ENCODE assay signal across 24 cellular contexts in the genomic region with DNA sequence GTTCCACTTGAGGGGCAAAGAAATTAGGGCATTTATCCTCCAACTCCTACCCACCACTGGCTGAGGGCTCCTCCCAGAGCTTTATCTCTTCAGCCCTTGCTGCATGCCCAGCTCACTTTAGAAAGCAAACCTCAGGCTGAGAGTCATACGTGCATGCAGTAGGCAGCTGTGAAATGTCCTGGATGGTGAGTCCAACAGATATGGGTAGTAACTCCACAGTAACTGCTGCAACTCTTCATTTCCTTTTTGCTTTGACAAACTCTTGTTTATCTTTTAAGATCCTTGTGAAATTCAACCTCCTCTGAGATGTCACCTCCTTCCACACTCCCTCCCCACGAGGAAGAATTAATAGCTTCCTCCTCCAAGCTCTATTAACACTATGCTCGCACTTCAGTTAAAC.
"Had no signal": no experiment of that assay in that cellular context is flagged by ENCODE, and none has a peak within 500 bp of the region (broad histone marks: within the 10 kb centered on the region; RNA-seq: fewer than 3 reads in every experiment).

No MANE protein-coding gene starts in this region.

- H3K36me3 Mint-ChIP-seq: activated CD4-positive, alpha-beta memory T cell treated with anti-CD3 and anti-CD28 coated beads for 36 hours; activated naive CD8-positive, alpha-beta T cell treated with anti-CD3 and anti-CD28 coated beads, Interleukin-2, amount 10 ng/mL, durations not matched to agents 7 days and 5 days; mesothelial cell of epicardium; natural killer cell; stimulated activated naive B cell treated with anti-CD40 and anti-IgM and Interleukin-4, amounts not matched to agents 10 μg/mL and 1 μg/mL and 100 μg/mL, for 72 hours had no signal

- H3K27me3 ChIP-seq: gastrocnemius medialis, sigmoid colon, transverse colon had no signal

- DNase-seq: activated CD4-positive, alpha-beta memory T cell treated with anti-CD3 and anti-CD28 coated beads for 36 hours; activated CD4-positive, alpha-beta T cell treated with anti-CD3 and anti-CD28 coated beads for 48 hours; activated CD4-positive, CD25-positive, alpha-beta regulatory T cell; activated naive CD4-positive, alpha-beta T cell treated with anti-CD3 and anti-CD28 coated beads for 36 hours; activated naive CD8-positive, alpha-beta T cell treated with anti-CD3 and anti-CD28 coated beads, Interleukin-2, amount 10 ng/mL, durations not matched to agents 7 days and 5 days; activated T-cell treated with anti-CD3 and anti-CD28 coated beads, Interleukin-2, amount 50 U/mL, for 48 hours; amygdala; effector CD4-positive, alpha-beta T cell; gastrocnemius medialis; head of caudate nucleus; left cardiac atrium; lower lobe of right lung; natural killer cell; retina; sigmoid colon; stimulated activated CD4-positive, alpha-beta T cell treated with anti-CD3 and anti-CD28 coated beads, Interleukin-2, amount 100 ng/mL, for 48 hours; stimulated activated CD8-positive, alpha-beta memory T cell treated with anti-CD3 and anti-CD28 coated beads, Interleukin-4, amount 100 ng/mL, for 48 hours; stimulated activated naive B cell treated with anti-CD40 and anti-IgM and Interleukin-4, amounts not matched to agents 10 μg/mL and 1 μg/mL and 100 μg/mL, for 72 hours; SW 1271; T-helper 17 cell; transverse colon had no signal

- H3K4me1 ChIP-seq: gastrocnemius medialis had no signal

- H3K27ac ChIP-seq: gastrocnemius medialis, lower lobe of right lung, neutrophil had no signal

- H3K4me3 ChIP-seq: gastrocnemius medialis, lower lobe of right lung, sigmoid colon, transverse colon had no signal

- H3K36me3 ChIP-seq: gastrocnemius medialis, lower lobe of right lung, neutrophil, sigmoid colon, transverse colon had no signal

- H3K27ac Mint-ChIP-seq: activated CD4-positive, alpha-beta memory T cell treated with anti-CD3 and anti-CD28 coated beads for 36 hours; activated naive CD4-positive, alpha-beta T cell treated with anti-CD3 and anti-CD28 coated beads for 36 hours; activated naive CD8-positive, alpha-beta T cell treated with anti-CD3 and anti-CD28 coated beads, Interleukin-2, amount 10 ng/mL, durations not matched to agents 7 days and 5 days; dendritic cell treated with granulocyte-macrophage colony-stimulating factor and Interleukin-4, amounts not matched to agents 40 ng/mL and 50 ng/mL, for 4 days; mesothelial cell of epicardium; natural killer cell; stimulated activated naive B cell treated with anti-CD40 and anti-IgM and Interleukin-4, amounts not matched to agents 10 μg/mL and 1 μg/mL and 100 μg/mL, for 72 hours; T-helper 17 cell had no signal

- H3K4me1 Mint-ChIP-seq: stimulated activated naive B cell treated with anti-CD40 and anti-IgM and Interleukin-4, amounts not matched to agents 10 μg/mL and 1 μg/mL and 100 μg/mL, for 72 hours had no signal

- H3K9me3 Mint-ChIP-seq: activated CD4-positive, alpha-beta memory T cell treated with anti-CD3 and anti-CD28 coated beads for 36 hours; activated naive CD4-positive, alpha-beta T cell treated with anti-CD3 and anti-CD28 coated beads for 36 hours; activated naive CD8-positive, alpha-beta T cell treated with anti-CD3 and anti-CD28 coated beads, Interleukin-2, amount 10 ng/mL, durations not matched to agents 7 days and 5 days; dendritic cell treated with granulocyte-macrophage colony-stimulating factor and Interleukin-4, amounts not matched to agents 40 ng/mL and 50 ng/mL, for 4 days; natural killer cell had no signal

- ATAC-seq: gastrocnemius medialis; left cardiac atrium; lower lobe of right lung; natural killer cell; stimulated activated naive B cell treated with anti-CD40 and anti-IgM and Interleukin-4, amounts not matched to agents 10 μg/mL and 1 μg/mL and 100 μg/mL, for 72 hours; T-helper 17 cell had no signal

- H3K9me3 ChIP-seq: gastrocnemius medialis, lower lobe of right lung, neutrophil, sigmoid colon, transverse colon had no signal

- H3K27me3 Mint-ChIP-seq: dendritic cell treated with granulocyte-macrophage colony-stimulating factor and Interleukin-4, amounts not matched to agents 40 ng/mL and 50 ng/mL, for 4 days had no signal

- H3K4me3 Mint-ChIP-seq: activated CD4-positive, alpha-beta memory T cell treated with anti-CD3 and anti-CD28 coated beads for 36 hours; activated naive CD4-positive, alpha-beta T cell treated with anti-CD3 and anti-CD28 coated beads for 36 hours; activated naive CD8-positive, alpha-beta T cell treated with anti-CD3 and anti-CD28 coated beads, Interleukin-2, amount 10 ng/mL, durations not matched to agents 7 days and 5 days; dendritic cell treated with granulocyte-macrophage colony-stimulating factor and Interleukin-4, amounts not matched to agents 40 ng/mL and 50 ng/mL, for 4 days; mesothelial cell of epicardium; natural killer cell; stimulated activated naive B cell treated with anti-CD40 and anti-IgM and Interleukin-4, amounts not matched to agents 10 μg/mL and 1 μg/mL and 100 μg/mL, for 72 hours; T-helper 17 cell had no signal
